ENCODE assay signal across 8 cellular contexts in genomic region chr5:119470851-119471451, GRCh38. TPM values are rescaled to one million over a fixed set of nuclear protein-coding genes. Genes with fewer than 3 reads are reported as not detected.
A peak's percentile ranks its signal among the peaks of the same experiment; 100 is the strongest.
DNase-seq lines count a peak whose midpoint lies in the region; TF ChIP-seq lines count a peak whose summit lies in the region.

No MANE protein-coding gene starts in this region.

- H3K4me2 ChIP-seq in osteoblast (ENCODE audit: insufficient read depth, low read length): no peak overlapping the region

- H3K79me2 ChIP-seq in osteoblast (ENCODE audit: insufficient read depth, low read length): peaks cover 23% of the 10 kb centered on the region

- no peaks in the 10 kb centered on the region for H3K36me3 ChIP-seq in A673 (ENCODE audit: insufficient read depth, low read length, poor library complexity, severe bottlenecking)
- peaks cover 6 to 15% of the 10 kb centered on the region in 2 experiments for H3K36me3 ChIP-seq in HEK293 (ENCODE audit: control insufficient read depth in 2 of 2, insufficient read depth in 1 of 2, low read length in 2 of 2)
- peaks cover 12% of the 10 kb centered on the region for H3K36me3 ChIP-seq in osteoblast (ENCODE audit: insufficient read depth, low read length)

- peaks cover 7% of the 10 kb centered on the region for H4K20me1 ChIP-seq in osteoblast (ENCODE audit: insufficient read depth, low read length)

- H3K4me3 ChIP-seq in A673 (ENCODE audit: low read depth, low read length, poor library complexity, severe bottlenecking) (no peak overlapping the region), HEK293 (ENCODE audit: low read depth, low read length) (no peak overlapping the region), osteoblast (ENCODE audit: insufficient read depth, low read length) (no peak overlapping the region)

- DNase-seq in A673 (ENCODE audit: low spot score): peak; percentile 56
- peak; percentile 8 for DNase-seq in GM04504 (ENCODE audit: low read depth)
- DNase-seq in NCI-H526 (lab: John Stamatoyannopoulos, UW): peak; percentile 1 to 5
- DNase-seq in dermis blood vessel endothelial cell: peak; percentile 69
- no peak for DNase-seq in osteoblast (ENCODE audit: insufficient read length, low spot score, missing footprints)
- DNase-seq in COLO829 (ENCODE audit: low spot score): no peak
- DNase-seq in stimulated activated CD4-positive, alpha-beta T cell treated with anti-CD3 and anti-CD28 coated beads, Interleukin-2, amount 100 ng/mL, for 24 hours: no peak

- POLR2A ChIA-PET in A673 (lab: Charles Lee; ENCODE audit: low non-redundant PET) (no interaction called here), HEK293 (lab: Yijun Ruan, JAX) (no interaction called here)

- peaks cover 4% of the 10 kb centered on the region for H3K4me1 ChIP-seq in A673 (ENCODE audit: insufficient read depth, low read length, poor library complexity, severe bottlenecking)
- H3K4me1 ChIP-seq in HEK293 (ENCODE audit: control insufficient read depth, insufficient read depth, low read length): no peaks in the 10 kb centered on the region
- H3K4me1 ChIP-seq in osteoblast (ENCODE audit: insufficient read depth, low read length): no peaks in the 10 kb centered on the region

- H2AFZ ChIP-seq in osteoblast (ENCODE audit: low read length): no peak overlapping the region

- H3K27me3 ChIP-seq in A673 (replicated peaks; ENCODE audit: insufficient read depth, low read depth, low read length, poor library complexity): no peaks in the 10 kb centered on the region
- H3K27me3 ChIP-seq in osteoblast (ENCODE audit: insufficient read depth, low read length): no peaks in the 10 kb centered on the region

- intact Hi-C loops in A673 (cut with micrococcal nuclease; ENCODE audit: unreplicated experiment): loop anchor here (2.0 kb wide), 2 partner anchors 274 to 988 kb away; no protein-coding TSS in a partner anchor

- H3K27ac ChIP-seq in A673 (ENCODE audit: low read depth, low read length, poor library complexity, severe bottlenecking) (no peak overlapping the region), HEK293 (ENCODE audit: extremely low read depth, low read depth, low read length) (no peak overlapping the region), osteoblast (ENCODE audit: low read depth, low read length) (no peak overlapping the region)

- peaks cover 19% of the 10 kb centered on the region for H3K9me3 ChIP-seq in A673 (ENCODE audit: low read depth, low read length, poor library complexity, severe bottlenecking)
- H3K9me3 ChIP-seq in HEK293 (ENCODE audit: control insufficient read depth, insufficient read depth, low read depth, low read length): no peaks in the 10 kb centered on the region
- no peaks in the 10 kb centered on the region for H3K9me3 ChIP-seq in osteoblast (ENCODE audit: low read depth, low read length)

- CTCF ChIA-PET in A673 (lab: Charles Lee) (no interaction called here), HEK293 (lab: Yijun Ruan, JAX) (interaction anchor here (0.5 to 1.4 kb wide), 10 partner anchors 8 to 1654 kb away, joined by 3 to 5 read pairs (median 3); no protein-coding TSS in a partner anchor)

- no TSS peak for BruUV-seq in A673 (replicated peaks; lab: Mats Ljungman, UMichigan)

- TF ChIP-seq CTCF in A673 (conservative IDR thresholded peaks at IDR 0.05; ENCODE audit: low read depth, low read length) (peak; percentile 82), HEK293 (tag by site-specific recombination; IDR thresholded peaks at IDR 0.05) (peak; percentile 40; the same call in 1 of the 2 replicates), osteoblast (IDR thresholded peaks at IDR 0.05; ENCODE audit: extremely low read depth, low read depth, low read length) (peak; percentile 87)

TF ChIP-seq in HEK293, 187 proteins besides CTCF, POLR2A, EP300 and RAD21:
- TF ChIP-seq SP7 (tag by site-specific recombination; IDR thresholded peaks at IDR 0.05): no peak
- peak; percentile 49 for TF ChIP-seq PRDM1 (tag by site-specific recombination; IDR thresholded peaks at IDR 0.05)
- TF ChIP-seq PRDM10 (tag by site-specific recombination; IDR thresholded peaks at IDR 0.05): no peak
- no peak for TF ChIP-seq ZNF571 (tag by site-specific recombination; IDR thresholded peaks at IDR 0.05)
- TF ChIP-seq, protein P1, sequence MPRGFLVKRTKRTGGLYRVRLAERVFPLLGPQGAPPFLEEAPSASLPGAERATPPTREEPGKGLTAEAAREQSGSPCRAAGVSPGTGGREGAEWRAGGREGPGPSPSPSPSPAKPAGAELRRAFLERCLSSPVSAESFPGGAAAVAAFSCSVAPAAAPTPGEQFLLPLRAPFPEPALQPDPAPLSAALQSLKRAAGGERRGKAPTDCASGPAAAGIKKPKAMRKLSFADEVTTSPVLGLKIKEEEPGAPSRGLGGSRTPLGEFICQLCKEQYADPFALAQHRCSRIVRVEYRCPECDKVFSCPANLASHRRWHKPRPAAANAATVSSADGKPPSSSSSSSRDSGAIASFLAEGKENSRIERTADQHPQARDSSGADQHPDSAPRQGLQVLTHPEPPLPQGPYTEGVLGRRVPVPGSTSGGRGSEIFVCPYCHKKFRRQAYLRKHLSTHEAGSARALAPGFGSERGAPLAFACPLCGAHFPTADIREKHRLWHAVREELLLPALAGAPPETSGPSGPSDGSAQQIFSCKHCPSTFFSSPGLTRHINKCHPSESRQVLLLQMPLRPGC (tag by site-specific recombination; IDR thresholded peaks at IDR 0.05): no peak
- TF ChIP-seq ZNF830 (tag by site-specific recombination; IDR thresholded peaks at IDR 0.05; ENCODE audit: low read depth): no peak
- no peak for TF ChIP-seq KLF9 (tag by site-specific recombination; IDR thresholded peaks at IDR 0.05; ENCODE audit: low read depth)
- TF ChIP-seq MZF1 (tag by site-specific recombination; IDR thresholded peaks at IDR 0.05; ENCODE audit: borderline replicate concordance): no peak
- no peak for TF ChIP-seq ZNF658 (tag by site-specific recombination; IDR thresholded peaks at IDR 0.05)
- peak; percentile 42 for TF ChIP-seq ZNF654 (tag by site-specific recombination; IDR thresholded peaks at IDR 0.05; ENCODE audit: low read depth)
- no peak for TF ChIP-seq ZNF398 (tag by site-specific recombination; IDR thresholded peaks at IDR 0.05)

RNA-seq across cellular contexts. Expression of gene HSD17B4, which starts 18.7 kb away (rescaled TPM):
- total RNA-seq in A673 (2021): 140 and 151 TPM in 2 replicates
- total RNA-seq in dermis blood vessel endothelial cell: 148 and 206 TPM in 2 replicates
- 130 and 134 TPM in 2 replicates for total RNA-seq in osteoblast

Comparison
In these comparisons a context has a peak if more than half of its experiments do, and no peak if none do; other contexts are left out.
1. DNase-seq: peak in A673 (single experiment), GM04504 (single experiment), NCI-H526 (2 of 2) and dermis blood vessel endothelial cell (single experiment); none in osteoblast (single experiment), COLO829 (single experiment) and stimulated activated CD4-positive, alpha-beta T cell treated with anti-CD3 and anti-CD28 coated beads, Interleukin-2, amount 100 ng/mL, for 24 hours (0 of 2).
2. Peak in every context shown above with its lines, with median percentiles within 50 percentile points of each other: CTCF ChIP-seq.